Comparison of ENCODE assay signal across 12 cellular contexts in genomic region chr5:32465076-32465475, GRCh38.
"Had no signal": no experiment of that assay in that cellular context is flagged by ENCODE, and none has a peak within 500 bp of the region (broad histone marks: within the 10 kb centered on the region; RNA-seq: fewer than 3 reads in every experiment).

No MANE protein-coding gene starts in this region.

- H3K36me3 ChIP-seq: tibial nerve, vagina had no signal

- H3K9me3 ChIP-seq: tibial nerve, vagina had no signal

- H3K4me3 ChIP-seq: tibial nerve, vagina had no signal

- DNase-seq: activated CD4-positive, alpha-beta memory T cell treated with anti-CD3 and anti-CD28 coated beads for 36 hours; activated gamma-delta T cell treated with Interleukin-2 at 50 U/mL for 16 hours; activated naive CD8-positive, alpha-beta T cell treated with anti-CD3 and anti-CD28 coated beads for 36 hours; activated T-cell treated with anti-CD3 and anti-CD28 coated beads, Interleukin-2, amount 50 U/mL, for 48 hours; cerebellar nuclear complex; foreskin fibroblast; natural killer cell; right cardiac atrium; stimulated activated CD4-positive, alpha-beta T cell treated with anti-CD3 and anti-CD28 coated beads, Interleukin-2, amount 100 ng/mL, for 24 hours; stimulated activated naive B cell treated with anti-CD40 and anti-IgM and Interleukin-4, amounts not matched to agents 10 μg/mL and 1 μg/mL and 100 μg/mL, for 72 hours had no signal

- H3K27ac ChIP-seq: tibial nerve, vagina had no signal

- H3K4me1 ChIP-seq: tibial nerve, vagina had no signal
